19 cellular contexts compared by ENCODE assay signal in genomic region chr9:70303268-70303667, GRCh38. TPM values are rescaled to one million over a fixed set of nuclear protein-coding genes. Genes with fewer than 3 reads are reported as not detected.
DNase-seq lines count a peak whose midpoint lies in the region; ATAC-seq and TF ChIP-seq lines count a peak whose summit lies in the region.
"Had no signal": no experiment of that assay in that cellular context is flagged by ENCODE, and none has a peak within 500 bp of the region (broad histone marks: within the 10 kb centered on the region; RNA-seq: fewer than 3 reads in every experiment).

No MANE protein-coding gene starts in this region.

- H3K27ac Mint-ChIP-seq in T-helper 2 cell treated with Interferon-gamma antibody and Interleukin-4, amounts not matched to agents 5 μg/mL and 100 μg/mL, for 36 hours = no peak overlapping the region

- H3F3A ChIP-seq in PC-3 (ENCODE audit: low read length, unreplicated experiment) = no peaks in the 10 kb centered on the region

- 0 out of 2 replicates have a peak, but pooled peaks cover 3% of the 10 kb centered on the region for H4K20me1 ChIP-seq in PC-3 (ENCODE audit: low read length)

- H3K9me2 ChIP-seq in PC-3 (replicated peaks; ENCODE audit: low read length) = no peaks in the 10 kb centered on the region

- peaks cover 55% of the 10 kb centered on the region for H3K36me3 Mint-ChIP-seq in T-helper 2 cell treated with Interferon-gamma antibody and Interleukin-4, amounts not matched to agents 5 μg/mL and 100 μg/mL, for 36 hours (ENCODE audit: low read depth)

- no peak overlapping the region for H3K4me2 ChIP-seq in PC-3 (ENCODE audit: low read length)
- H3K4me2 ChIP-seq: A549 had no signal

- H3K79me2 ChIP-seq in PC-3 (ENCODE audit: low read length) = no peaks in the 10 kb centered on the region

- H3K27ac ChIP-seq in PC-3 (ENCODE audit: low read length) = no peak overlapping the region
- H3K27ac ChIP-seq: A549, RWPE1 had no signal

- no peak overlapping the region for H3K4me3 Mint-ChIP-seq in T-helper 2 cell treated with Interferon-gamma antibody and Interleukin-4, amounts not matched to agents 5 μg/mL and 100 μg/mL, for 36 hours

- peaks cover 3% of the 10 kb centered on the region for H3K4me1 Mint-ChIP-seq in T-helper 2 cell treated with Interferon-gamma antibody and Interleukin-4, amounts not matched to agents 5 μg/mL and 100 μg/mL, for 36 hours (ENCODE audit: low read depth)

- no peak for TF ChIP-seq CTCF in PC-3 (conservative IDR thresholded peaks at IDR 0.05; ENCODE audit: low read depth, low read length)

- no TSS peak for BruUV-seq in PC-3 (replicated peaks; lab: Mats Ljungman, UMichigan)

- CTCF ChIA-PET in PC-3 (lab: Charles Lee) = no interaction called here

- H3K36me3 ChIP-seq in PC-3 (ENCODE audit: low read depth, low read length) = peaks cover 17% of the 10 kb centered on the region

- no peaks in the 10 kb centered on the region for H3K27me3 Mint-ChIP-seq in T-helper 2 cell treated with Interferon-gamma antibody and Interleukin-4, amounts not matched to agents 5 μg/mL and 100 μg/mL, for 36 hours (ENCODE audit: low read depth)

- H3K9ac ChIP-seq in PC-3 (ENCODE audit: low read length) = no peak overlapping the region

- no peaks in the 10 kb centered on the region for H3K9me3 Mint-ChIP-seq in T-helper 2 cell treated with Interferon-gamma antibody and Interleukin-4, amounts not matched to agents 5 μg/mL and 100 μg/mL, for 36 hours

- intact Hi-C loops in PC-3 (cut with micrococcal nuclease) = no loop called here

- H3K27me3 ChIP-seq in PC-3 (ENCODE audit: low read length) = no peaks in the 10 kb centered on the region

- no peaks in the 10 kb centered on the region for H3K9me3 ChIP-seq in PC-3 (ENCODE audit: low read length)
- H3K9me3 ChIP-seq: A549, HAP-1 had no signal

- DNase-seq in AG08395 (ENCODE audit: low spot score) (peak; percentile 5), ELR (ENCODE audit: low read depth) (peak; percentile 30), PC-3 (peak; percentile 9), fibroblast of gingiva (ENCODE audit: low read depth) (peak; percentile 59), activated gamma-delta T cell (lab: John Stamatoyannopoulos, UW) (no peak), dermis blood vessel endothelial cell (no peak)
- no peak for DNase-seq in T-helper 2 cell treated with Interferon-gamma antibody and Interleukin-4, amounts not matched to agents 5 μg/mL and 100 μg/mL, for 36 hours (ENCODE audit: low spot score)
- DNase-seq: EL, Kasumi-1, NCI-H1417 treated with DMSO at 0.1 percent for 48 hours, NCI-H1930, NCI-H2171, NCI-H748 treated with DMSO at 0.1 percent for 48 hours, OCI-M1, SW 1271 had no signal

- no peak overlapping the region for H2AFZ ChIP-seq in PC-3 (ENCODE audit: low read length)

- ATAC-seq in PC-3 = no peak
- ATAC-seq in HG03045 (IDR thresholded peaks at IDR 0.05; ENCODE audit: unreplicated experiment) = no peak
- ATAC-seq: A549 had no signal

- H3K4me3 ChIP-seq in PC-3 (ENCODE audit: low read length) = no peak overlapping the region
- H3K4me3 ChIP-seq: A549, HAP-1 had no signal

- POLR2A ChIA-PET in PC-3 (lab: Charles Lee; ENCODE audit: unreplicated experiment) = no interaction called here

- H3K4me1 ChIP-seq in PC-3 (ENCODE audit: insufficient read depth, low read length) = no peaks in the 10 kb centered on the region
- H3K4me1 ChIP-seq: A549, HAP-1 had no signal

RNA-seq across cellular contexts. Expression of gene SMC5, which starts 44.5 kb away (rescaled TPM):
- total RNA-seq in PC-3 (2014; rRNA removed) = 15.1 and 22.5 TPM in 2 replicates
- 20.4 and 24.4 TPM in 2 replicates for total RNA-seq in dermis blood vessel endothelial cell

Comparison
In these comparisons a context has a peak if more than half of its experiments do, and no peak if none do; other contexts are left out.
1. DNase-seq: peak in AG08395 (single experiment), ELR (single experiment), PC-3 (single experiment) and fibroblast of gingiva (single experiment); none in T-helper 2 cell treated with Interferon-gamma antibody and Interleukin-4, amounts not matched to agents 5 μg/mL and 100 μg/mL, for 36 hours (single experiment), activated gamma-delta T cell (single experiment) and dermis blood vessel endothelial cell (single experiment).